In genomic region chr20:23022849-23023248, GRCh38 we compare ENCODE assay signal across 27 cellular contexts. TPM values are rescaled to one million over a fixed set of nuclear protein-coding genes. Genes with fewer than 3 reads are reported as not detected.
DNase-seq lines count a peak whose midpoint lies in the region; ATAC-seq and TF ChIP-seq lines count a peak whose summit lies in the region.
"Had no signal": no experiment of that assay in that cellular context is flagged by ENCODE, and none has a peak within 500 bp of the region (broad histone marks: within the 10 kb centered on the region; RNA-seq: fewer than 3 reads in every experiment).

No MANE protein-coding gene starts in this region.

- H3K27ac ChIP-seq in fibroblast of lung (ENCODE audit: insufficient read depth, low read length) (no peak overlapping the region), neutrophil (peak overlapping the region; percentile 96)
- H3K27ac ChIP-seq: A549, Peyer's patch, SJCRH30 had no signal

- H3K79me2 ChIP-seq in fibroblast of lung (ENCODE audit: control insufficient read depth, insufficient read depth, low read length): no peaks in the 10 kb centered on the region

- no peaks in the 10 kb centered on the region for H3K9me3 ChIP-seq in fibroblast of lung (ENCODE audit: control insufficient read depth, insufficient read depth, low read depth, low read length)
- no peaks in the 10 kb centered on the region for H3K9me3 ChIP-seq in neutrophil
- H3K9me3 ChIP-seq: A549; BLaER1 treated with 17β-estradiol and CSF1 and Interleukin-3, amounts not matched to agents 10 nM and 100 nM; MG63; Peyer's patch; SJCRH30 had no signal

- no peaks in the 10 kb centered on the region for H4K20me1 ChIP-seq in fibroblast of lung (ENCODE audit: control insufficient read depth, extremely low read depth, insufficient read depth, low read length)
- H4K20me1 ChIP-seq: BLaER1 treated with 17β-estradiol and CSF1 and Interleukin-3, amounts not matched to agents 10 nM and 100 nM had no signal

- H3K4me1 ChIP-seq in fibroblast of lung (ENCODE audit: control insufficient read depth, extremely low read depth, insufficient read depth, low read length) (no peaks in the 10 kb centered on the region), neutrophil (ENCODE audit: control insufficient read depth in 1 of 2, insufficient read depth in 1 of 2, low read depth in 1 of 2, low read length in 1 of 2) (peaks cover 44 to 45% of the 10 kb centered on the region in 2 experiments)
- H3K4me1 ChIP-seq: Peyer's patch had no signal

- H3K4me2 ChIP-seq in fibroblast of lung (ENCODE audit: extremely low read depth, insufficient read depth, low read length): no peak overlapping the region
- H3K4me2 ChIP-seq: A549 had no signal

- no peak for ATAC-seq in HG02840 (IDR thresholded peaks at IDR 0.05; ENCODE audit: low FRiP score, unreplicated experiment)
- ATAC-seq in GM18520 (IDR thresholded peaks at IDR 0.05; ENCODE audit: unreplicated experiment): no peak
- ATAC-seq: A549, HCT116, T-cell had no signal

- H2AFZ ChIP-seq in fibroblast of lung (ENCODE audit: low read length): no peak overlapping the region

- TF ChIP-seq CTCF in fibroblast of lung (conservative IDR thresholded peaks at IDR 0.05 in 1 of 2, IDR thresholded peaks at IDR 0.05 in 1 of 2; ENCODE audit: low read depth in 1 of 2, low read length in 2 of 2) (no peak), neutrophil (IDR thresholded peaks at IDR 0.05) (no peak)

- DNase-seq in H4 (ENCODE audit: low spot score): peak; percentile 50
- DNase-seq in RPMI7951 (ENCODE audit: low read depth): peak; percentile 65
- peak; percentile 25 to 48 for DNase-seq in fibroblast of lung (ENCODE audit: low read depth in 2 of 2)
- no peak for DNase-seq in T-helper 1 cell
- DNase-seq: AML-193; CD4-positive, alpha-beta T cell; COR-L47; DMS79; GF-D8; GOT3; KBM-7; MG63; NCI-H2029; NCI-H446 treated with DMSO at 0.1 percent for 48 hours; NCI-H526; NCI-H82; OCI-M1; Peyer's patch; T-cell had no signal

- no peak overlapping the region for H3K4me3 ChIP-seq in fibroblast of lung (replicated peaks in 1 of 4; ENCODE audit: control extremely low read depth in 1 of 4, insufficient read depth in 1 of 4, low read depth in 3 of 4, low read length in 4 of 4)
- no peak overlapping the region for H3K4me3 ChIP-seq in neutrophil (ENCODE audit: low read depth in 1 of 2, low read length in 1 of 2)
- H3K4me3 ChIP-seq: A549; BLaER1 treated with 17β-estradiol and CSF1 and Interleukin-3, amounts not matched to agents 10 nM and 100 nM; MG63; Peyer's patch; SJCRH30 had no signal

- no peaks in the 10 kb centered on the region for H3K36me3 ChIP-seq in fibroblast of lung (ENCODE audit: control insufficient read depth, insufficient read depth, low read length)
- no peaks in the 10 kb centered on the region for H3K36me3 ChIP-seq in neutrophil
- H3K36me3 ChIP-seq: BLaER1 treated with 17β-estradiol and CSF1 and Interleukin-3, amounts not matched to agents 10 nM and 100 nM; MG63; Peyer's patch; SJCRH30 had no signal

- H3K9ac ChIP-seq in fibroblast of lung (ENCODE audit: insufficient read depth, low read length): no peak overlapping the region
- H3K9ac ChIP-seq: BLaER1 treated with 17β-estradiol and CSF1 and Interleukin-3, amounts not matched to agents 10 nM and 100 nM had no signal

- H3K27me3 ChIP-seq in fibroblast of lung (ENCODE audit: control insufficient read depth, insufficient read depth, low read length) (no peaks in the 10 kb centered on the region), neutrophil (no peaks in the 10 kb centered on the region)
- H3K27me3 ChIP-seq: BLaER1 treated with 17β-estradiol and CSF1 and Interleukin-3, amounts not matched to agents 10 nM and 100 nM; MG63; Peyer's patch; SJCRH30 had no signal

RNA-seq across cellular contexts. Expression of gene SSTR4, which starts 12.3 kb away (rescaled TPM):
- not detected in 2 replicates for total RNA-seq in H4 (2014; rRNA removed; shearing (Covaris generic))
- total RNA-seq in RPMI7951 (2014; rRNA removed; shearing (Covaris generic)): not detected in 2 replicates
- not detected in 2 replicates for total RNA-seq in fibroblast of lung
- polyA plus RNA-seq in fibroblast of lung: not detected in 2 replicates
- not detected in 2 replicates for polyA plus RNA-seq in fibroblast of lung (2012)
- not detected in 2 replicates for polyA minus RNA-seq in fibroblast of lung (ENCODE audit: low replicate concordance)
- total RNA-seq: CD4-positive, alpha-beta T cell; LHCN-M2; Peyer's patch; SJCRH30; T-cell had no signal

RNA-seq across cellular contexts. Expression of gene THBD, which starts 26.6 kb away (rescaled TPM):
- total RNA-seq in H4 (2014; rRNA removed; shearing (Covaris generic)): 0.04 and 0.33 TPM in 2 replicates
- total RNA-seq in RPMI7951 (2014; rRNA removed; shearing (Covaris generic)): 18.0 and 19.6 TPM in 2 replicates
- 1.5 and 8.4 TPM in 2 replicates for total RNA-seq in fibroblast of lung
- polyA plus RNA-seq in fibroblast of lung: 0.99 and 4.9 TPM in 2 replicates
- 0.83 and 5.3 TPM in 2 replicates for polyA plus RNA-seq in fibroblast of lung (2012)
- polyA minus RNA-seq in fibroblast of lung (ENCODE audit: low replicate concordance): 0.31 and 1.6 TPM in 2 replicates
- total RNA-seq: SJCRH30 had no signal

Comparison
In these comparisons a context has a peak if more than half of its experiments do, and no peak if none do; other contexts are left out.
1. DNase-seq: peak in H4 (single experiment), RPMI7951 (single experiment) and fibroblast of lung (2 of 2); none in T-helper 1 cell (0 of 5).